Comparison of ENCODE assay signal across 1 cellular context in the genomic region with DNA sequence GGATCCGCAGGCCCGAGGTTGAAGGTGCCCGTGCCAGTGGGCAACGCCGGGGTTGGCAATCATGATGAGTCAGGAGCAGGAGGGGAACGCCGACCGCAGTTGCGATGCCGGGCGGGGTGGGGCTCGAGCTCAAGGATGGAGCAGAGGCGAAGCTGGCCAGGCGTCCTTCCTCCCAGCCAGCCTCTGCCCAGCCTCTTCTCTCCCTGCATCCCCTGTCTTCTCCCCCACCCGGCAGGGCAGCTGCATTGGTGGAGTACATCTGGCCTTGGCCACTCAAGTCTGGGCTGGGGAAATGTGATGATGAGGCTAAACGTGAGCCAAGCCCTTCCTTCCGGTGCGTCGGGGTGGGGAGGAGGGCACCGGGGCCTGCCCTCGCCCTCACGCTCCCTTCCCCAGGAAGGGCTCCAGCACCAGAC.
A peak's percentile ranks its signal among the peaks of the same experiment; 100 is the strongest.
TF ChIP-seq lines count a peak whose summit lies in the region.

No MANE protein-coding gene starts in this region.

TF ChIP-seq in HepG2, 621 proteins besides CTCF, POLR2A, EP300 and RAD21:
- TF ChIP-seq MAFK (conservative IDR thresholded peaks at IDR 0.05 in 1 of 2, IDR thresholded peaks at IDR 0.05 in 1 of 2; ENCODE audit: low read length in 2 of 2), result 0 out of 4 replicates have a peak, but pooled peaks have one; percentile 27 to 37
- TF ChIP-seq PRPF4 (IDR thresholded peaks at IDR 0.05; ENCODE audit: low read depth, low read length, poor library complexity, severe bottlenecking), result no peak
TF ChIP-seq in HepG2: peak in this region for 1.
